19 cellular contexts compared by ENCODE assay signal in the genomic region with DNA sequence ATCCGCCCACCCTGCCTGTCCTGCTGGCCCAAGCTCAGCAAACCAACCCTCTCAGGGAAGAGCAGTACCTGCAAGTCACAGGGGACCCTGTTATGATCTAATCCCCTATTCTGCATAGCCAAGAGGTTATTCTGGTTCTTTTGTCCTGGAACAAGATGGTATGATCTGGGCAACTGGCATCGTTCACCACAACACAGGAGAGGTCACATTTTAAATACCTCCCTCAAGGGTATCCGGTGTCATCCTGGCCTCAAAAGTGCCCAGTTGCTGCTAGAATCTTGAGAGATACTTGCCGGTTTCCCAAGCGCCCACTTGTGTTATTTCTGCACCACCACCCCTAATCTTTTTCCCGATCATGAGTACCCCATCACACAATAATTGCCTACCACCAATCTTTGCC.
DNase-seq lines count a peak whose midpoint lies in the region; ATAC-seq and TF ChIP-seq lines count a peak whose summit lies in the region.
"Had no signal": no experiment of that assay in that cellular context is flagged by ENCODE, and none has a peak within 500 bp of the region (broad histone marks: within the 10 kb centered on the region; RNA-seq: fewer than 3 reads in every experiment).

No MANE protein-coding gene starts in this region.

- H3K27me3 ChIP-seq in psoas muscle (ENCODE audit: insufficient read depth in 3 of 3, low read length in 2 of 3), result peaks cover 0 to 7% (median 0%) of the 10 kb centered on the region in 3 donors
- H3K27me3 ChIP-seq in mesenchymal stem cell (ENCODE audit: control insufficient read depth in 1 of 2, insufficient read depth in 1 of 2, low read length in 2 of 2), result peaks cover 12 to 89% of the 10 kb centered on the region in 2 experiments
- H3K27me3 ChIP-seq: BLaER1 had no signal

- H3K4me1 ChIP-seq in psoas muscle (no peaks in the 10 kb centered on the region), mesenchymal stem cell (ENCODE audit: control insufficient read depth, insufficient read depth, low read depth, low read length) (no peaks in the 10 kb centered on the region)
- H3K4me1 ChIP-seq: BLaER1, Caco-2 had no signal

- no peak for TF ChIP-seq CTCF in psoas muscle (IDR thresholded peaks at IDR 0.05)

- H4K8ac ChIP-seq in mesenchymal stem cell (ENCODE audit: low read length), result no peak overlapping the region

- no peak overlapping the region for H3K9ac ChIP-seq in mesenchymal stem cell (ENCODE audit: low read length)
- H3K9ac ChIP-seq: BLaER1 had no signal

- H3K27ac ChIP-seq in psoas muscle, result no peak overlapping the region
- no peak overlapping the region for H3K27ac ChIP-seq in mesenchymal stem cell (ENCODE audit: low read length, poor library complexity, severe bottlenecking)
- H3K27ac ChIP-seq: 22Rv1, BLaER1, C4-2B had no signal

- intact Hi-C loops in psoas muscle (cut with DNase I), result no loop called here

- peak; percentile 24 for DNase-seq in DMS 273 (lab: John Stamatoyannopoulos, UW; ENCODE audit: unreplicated experiment)
- DNase-seq in DMS 273 treated with DMSO at 0.1 percent for 48 hours (lab: John Stamatoyannopoulos, UW), result no peak
- peak; percentile 51 for DNase-seq in myocyte (ENCODE audit: low read depth)
- no peak for DNase-seq in psoas muscle
- no peak for DNase-seq in RPMI8226
- no peak for DNase-seq in NCI-H187 (lab: John Stamatoyannopoulos, UW)
- no peak for DNase-seq in mesenchymal stem cell
- DNase-seq: Caco-2; CD4-positive, CD25-positive, alpha-beta regulatory T cell; CD8-positive, alpha-beta T cell; DMS53; DMS79 treated with DMSO at 0.1 percent for 48 hours; GF-D8; H9 had no signal

- H3K14ac ChIP-seq in mesenchymal stem cell (ENCODE audit: low read length in 2 of 2), result no peak overlapping the region

- peak in 3 of 4 donors; percentile 47 to 68 (median 60) for ATAC-seq in psoas muscle
- ATAC-seq: CD8-positive, alpha-beta T cell; GM23338; HCT116 had no signal

- H2BK15ac ChIP-seq in mesenchymal stem cell (ENCODE audit: low read depth, poor library complexity, severe bottlenecking), result no peak overlapping the region

- H3K4me3 ChIP-seq in psoas muscle (no peak overlapping the region), mesenchymal stem cell (ENCODE audit: insufficient read depth in 1 of 2, low read depth in 1 of 2, low read length in 2 of 2) (no peak overlapping the region)
- H3K4me3 ChIP-seq: BLaER1, GM23338 had no signal

- H3K36me3 ChIP-seq in psoas muscle (ENCODE audit: insufficient read depth in 1 of 2, low read depth in 1 of 2), result no peaks in the 10 kb centered on the region
- H3K36me3 ChIP-seq in mesenchymal stem cell (ENCODE audit: control insufficient read depth in 1 of 2, insufficient read depth in 2 of 2, low read depth in 1 of 2, low read length in 2 of 2), result no peaks in the 10 kb centered on the region
- H3K36me3 ChIP-seq: BLaER1 had no signal

- no peaks in the 10 kb centered on the region for H3K79me1 ChIP-seq in mesenchymal stem cell (replicated peaks; ENCODE audit: low read length, poor library complexity, severe bottlenecking)

- H4K91ac ChIP-seq in mesenchymal stem cell (ENCODE audit: low read length), result no peak overlapping the region

- H2BK12ac ChIP-seq in mesenchymal stem cell (ENCODE audit: low read length in 2 of 2), result no peak overlapping the region

- H3K4ac ChIP-seq in mesenchymal stem cell (ENCODE audit: low read depth in 1 of 2, low read length in 2 of 2), result no peak overlapping the region

- H2AK5ac ChIP-seq in mesenchymal stem cell (ENCODE audit: low read length, severe bottlenecking), result no peak overlapping the region

- H2BK120ac ChIP-seq in mesenchymal stem cell (ENCODE audit: low read depth, low read length), result no peak overlapping the region

- no peak overlapping the region for H3K4me2 ChIP-seq in mesenchymal stem cell (ENCODE audit: low read length, poor library complexity, severe bottlenecking)
- H3K4me2 ChIP-seq: BLaER1, GM23338 had no signal

- no peak overlapping the region for H3K18ac ChIP-seq in mesenchymal stem cell (ENCODE audit: low read depth in 1 of 2, low read length in 2 of 2)

- H2BK5ac ChIP-seq in mesenchymal stem cell (ENCODE audit: low read depth, low read length, poor library complexity, severe bottlenecking), result no peak overlapping the region

- no peak overlapping the region for H2AFZ ChIP-seq in mesenchymal stem cell (ENCODE audit: low read depth, low read length)
- H2AFZ ChIP-seq: GM23338 had no signal

- 47 to 50% (median 49%) methylated on average over 5 to 6 of the region's 6 CpGs for WGBS in psoas muscle, 3 donors
- WGBS in mesenchymal stem cell, result 87% methylated on average over 5 of the region's 6 CpGs

- no peaks in the 10 kb centered on the region for H3K9me3 ChIP-seq in psoas muscle
- H3K9me3 ChIP-seq in mesenchymal stem cell (ENCODE audit: control insufficient read depth, low read length), result peaks cover 5% of the 10 kb centered on the region
- H3K9me3 ChIP-seq: BLaER1, Caco-2 had no signal

- no peak overlapping the region for H3K23ac ChIP-seq in mesenchymal stem cell (ENCODE audit: low read length in 2 of 2)

Comparison
In these comparisons a context has a peak if more than half of its experiments do, and no peak if none do; other contexts are left out.
1. DNase-seq: peak in DMS 273 (single experiment) and myocyte (single experiment); none in DMS 273 treated with DMSO at 0.1 percent for 48 hours (single experiment), psoas muscle (0 of 2), RPMI8226 (single experiment), NCI-H187 (0 of 2) and mesenchymal stem cell (single experiment).